2 cellular contexts compared by ENCODE assay signal in the genomic region with DNA sequence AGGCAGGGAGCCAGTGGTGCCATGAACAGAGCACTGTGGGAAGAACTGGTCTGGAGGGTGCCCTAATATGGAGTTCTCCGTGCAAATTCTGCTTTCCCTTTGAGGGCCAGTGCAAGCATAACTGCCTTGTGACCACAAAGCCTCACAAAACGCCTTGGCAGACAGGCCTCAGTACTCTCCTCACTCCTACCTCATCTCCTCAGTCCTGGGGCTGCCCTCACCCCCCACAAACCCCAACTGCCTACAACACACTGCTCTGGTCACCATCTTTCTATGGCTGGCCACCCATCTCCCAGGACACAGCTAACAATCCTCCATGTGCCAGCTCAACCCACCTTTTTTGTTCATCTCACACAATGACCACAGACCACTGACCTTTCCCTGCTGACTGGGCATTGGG.
TF ChIP-seq lines count a peak whose summit lies in the region.

No MANE protein-coding gene starts in this region.

TF ChIP-seq in K562, 482 proteins besides CTCF, POLR2A, EP300 and RAD21:
- no peak for TF ChIP-seq ZNF175 (CRISPR knock-in tag; IDR thresholded peaks at IDR 0.05; ENCODE audit: low read depth)
- TF ChIP-seq POLR2B (IDR thresholded peaks at IDR 0.05; ENCODE audit: low read depth, partially characterized antibody): peak; percentile 36
- TF ChIP-seq, protein P1, sequence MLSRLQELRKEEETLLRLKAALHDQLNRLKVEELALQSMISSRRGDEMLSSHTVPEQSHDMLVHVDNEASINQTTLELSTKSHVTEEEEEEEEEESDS (CRISPR knock-in tag; IDR thresholded peaks at IDR 0.05): no peak

TF ChIP-seq in WTC11, 78 proteins besides CTCF, POLR2A, EP300 and RAD21:
- TF ChIP-seq, protein P2, sequence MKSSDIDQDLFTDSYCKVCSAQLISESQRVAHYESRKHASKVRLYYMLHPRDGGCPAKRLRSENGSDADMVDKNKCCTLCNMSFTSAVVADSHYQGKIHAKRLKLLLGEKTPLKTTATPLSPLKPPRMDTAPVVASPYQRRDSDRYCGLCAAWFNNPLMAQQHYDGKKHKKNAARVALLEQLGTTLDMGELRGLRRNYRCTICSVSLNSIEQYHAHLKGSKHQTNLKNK (CRISPR knock-in tag; IDR thresholded peaks at IDR 0.05): no peak
- TF ChIP-seq, protein P3, sequence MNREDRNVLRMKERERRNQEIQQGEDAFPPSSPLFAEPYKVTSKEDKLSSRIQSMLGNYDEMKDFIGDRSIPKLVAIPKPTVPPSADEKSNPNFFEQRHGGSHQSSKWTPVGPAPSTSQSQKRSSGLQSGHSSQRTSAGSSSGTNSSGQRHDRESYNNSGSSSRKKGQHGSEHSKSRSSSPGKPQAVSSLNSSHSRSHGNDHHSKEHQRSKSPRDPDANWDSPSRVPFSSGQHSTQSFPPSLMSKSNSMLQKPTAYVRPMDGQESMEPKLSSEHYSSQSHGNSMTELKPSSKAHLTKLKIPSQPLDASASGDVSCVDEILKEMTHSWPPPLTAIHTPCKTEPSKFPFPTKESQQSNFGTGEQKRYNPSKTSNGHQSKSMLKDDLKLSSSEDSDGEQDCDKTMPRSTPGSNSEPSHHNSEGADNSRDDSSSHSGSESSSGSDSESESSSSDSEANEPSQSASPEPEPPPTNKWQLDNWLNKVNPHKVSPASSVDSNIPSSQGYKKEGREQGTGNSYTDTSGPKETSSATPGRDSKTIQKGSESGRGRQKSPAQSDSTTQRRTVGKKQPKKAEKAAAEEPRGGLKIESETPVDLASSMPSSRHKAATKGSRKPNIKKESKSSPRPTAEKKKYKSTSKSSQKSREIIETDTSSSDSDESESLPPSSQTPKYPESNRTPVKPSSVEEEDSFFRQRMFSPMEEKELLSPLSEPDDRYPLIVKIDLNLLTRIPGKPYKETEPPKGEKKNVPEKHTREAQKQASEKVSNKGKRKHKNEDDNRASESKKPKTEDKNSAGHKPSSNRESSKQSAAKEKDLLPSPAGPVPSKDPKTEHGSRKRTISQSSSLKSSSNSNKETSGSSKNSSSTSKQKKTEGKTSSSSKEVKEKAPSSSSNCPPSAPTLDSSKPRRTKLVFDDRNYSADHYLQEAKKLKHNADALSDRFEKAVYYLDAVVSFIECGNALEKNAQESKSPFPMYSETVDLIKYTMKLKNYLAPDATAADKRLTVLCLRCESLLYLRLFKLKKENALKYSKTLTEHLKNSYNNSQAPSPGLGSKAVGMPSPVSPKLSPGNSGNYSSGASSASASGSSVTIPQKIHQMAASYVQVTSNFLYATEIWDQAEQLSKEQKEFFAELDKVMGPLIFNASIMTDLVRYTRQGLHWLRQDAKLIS (CRISPR knock-in tag; IDR thresholded peaks at IDR 0.05; ENCODE audit: borderline replicate concordance): no peak
- TF ChIP-seq ETV6 (CRISPR knock-in tag; IDR thresholded peaks at IDR 0.05) (no peak), RELA (CRISPR knock-in tag; IDR thresholded peaks at IDR 0.05; ENCODE audit: borderline replicate concordance) (no peak), NFE2L1 (CRISPR knock-in tag; IDR thresholded peaks at IDR 0.05) (no peak), SP1 (CRISPR knock-in tag; conservative IDR thresholded peaks at IDR 0.05) (no peak), TP53 (CRISPR knock-in tag; IDR thresholded peaks at IDR 0.05) (no peak), NFATC4 (CRISPR knock-in tag; IDR thresholded peaks at IDR 0.05) (no peak), ZNF416 (CRISPR knock-in tag; IDR thresholded peaks at IDR 0.05) (no peak), ZNF423 (CRISPR knock-in tag; IDR thresholded peaks at IDR 0.05) (no peak), ZBTB21 (CRISPR knock-in tag; IDR thresholded peaks at IDR 0.05; ENCODE audit: borderline replicate concordance) (no peak)
- TF ChIP-seq, protein P4, sequence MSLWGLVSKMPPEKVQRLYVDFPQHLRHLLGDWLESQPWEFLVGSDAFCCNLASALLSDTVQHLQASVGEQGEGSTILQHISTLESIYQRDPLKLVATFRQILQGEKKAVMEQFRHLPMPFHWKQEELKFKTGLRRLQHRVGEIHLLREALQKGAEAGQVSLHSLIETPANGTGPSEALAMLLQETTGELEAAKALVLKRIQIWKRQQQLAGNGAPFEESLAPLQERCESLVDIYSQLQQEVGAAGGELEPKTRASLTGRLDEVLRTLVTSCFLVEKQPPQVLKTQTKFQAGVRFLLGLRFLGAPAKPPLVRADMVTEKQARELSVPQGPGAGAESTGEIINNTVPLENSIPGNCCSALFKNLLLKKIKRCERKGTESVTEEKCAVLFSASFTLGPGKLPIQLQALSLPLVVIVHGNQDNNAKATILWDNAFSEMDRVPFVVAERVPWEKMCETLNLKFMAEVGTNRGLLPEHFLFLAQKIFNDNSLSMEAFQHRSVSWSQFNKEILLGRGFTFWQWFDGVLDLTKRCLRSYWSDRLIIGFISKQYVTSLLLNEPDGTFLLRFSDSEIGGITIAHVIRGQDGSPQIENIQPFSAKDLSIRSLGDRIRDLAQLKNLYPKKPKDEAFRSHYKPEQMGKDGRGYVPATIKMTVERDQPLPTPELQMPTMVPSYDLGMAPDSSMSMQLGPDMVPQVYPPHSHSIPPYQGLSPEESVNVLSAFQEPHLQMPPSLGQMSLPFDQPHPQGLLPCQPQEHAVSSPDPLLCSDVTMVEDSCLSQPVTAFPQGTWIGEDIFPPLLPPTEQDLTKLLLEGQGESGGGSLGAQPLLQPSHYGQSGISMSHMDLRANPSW (CRISPR knock-in tag; conservative IDR thresholded peaks at IDR 0.05; ENCODE audit: low read depth): no peak
- TF ChIP-seq, protein P5, sequence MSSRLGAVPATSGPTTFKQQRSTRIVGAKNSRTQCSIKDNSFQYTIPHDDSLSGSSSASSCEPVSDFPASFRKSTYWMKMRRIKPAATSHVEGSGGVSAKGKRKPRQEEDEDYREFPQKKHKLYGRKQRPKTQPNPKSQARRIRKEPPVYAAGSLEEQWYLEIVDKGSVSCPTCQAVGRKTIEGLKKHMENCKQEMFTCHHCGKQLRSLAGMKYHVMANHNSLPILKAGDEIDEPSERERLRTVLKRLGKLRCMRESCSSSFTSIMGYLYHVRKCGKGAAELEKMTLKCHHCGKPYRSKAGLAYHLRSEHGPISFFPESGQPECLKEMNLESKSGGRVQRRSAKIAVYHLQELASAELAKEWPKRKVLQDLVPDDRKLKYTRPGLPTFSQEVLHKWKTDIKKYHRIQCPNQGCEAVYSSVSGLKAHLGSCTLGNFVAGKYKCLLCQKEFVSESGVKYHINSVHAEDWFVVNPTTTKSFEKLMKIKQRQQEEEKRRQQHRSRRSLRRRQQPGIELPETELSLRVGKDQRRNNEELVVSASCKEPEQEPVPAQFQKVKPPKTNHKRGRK (CRISPR knock-in tag; IDR thresholded peaks at IDR 0.05; ENCODE audit: borderline replicate concordance): no peak
- TF ChIP-seq, protein P6, sequence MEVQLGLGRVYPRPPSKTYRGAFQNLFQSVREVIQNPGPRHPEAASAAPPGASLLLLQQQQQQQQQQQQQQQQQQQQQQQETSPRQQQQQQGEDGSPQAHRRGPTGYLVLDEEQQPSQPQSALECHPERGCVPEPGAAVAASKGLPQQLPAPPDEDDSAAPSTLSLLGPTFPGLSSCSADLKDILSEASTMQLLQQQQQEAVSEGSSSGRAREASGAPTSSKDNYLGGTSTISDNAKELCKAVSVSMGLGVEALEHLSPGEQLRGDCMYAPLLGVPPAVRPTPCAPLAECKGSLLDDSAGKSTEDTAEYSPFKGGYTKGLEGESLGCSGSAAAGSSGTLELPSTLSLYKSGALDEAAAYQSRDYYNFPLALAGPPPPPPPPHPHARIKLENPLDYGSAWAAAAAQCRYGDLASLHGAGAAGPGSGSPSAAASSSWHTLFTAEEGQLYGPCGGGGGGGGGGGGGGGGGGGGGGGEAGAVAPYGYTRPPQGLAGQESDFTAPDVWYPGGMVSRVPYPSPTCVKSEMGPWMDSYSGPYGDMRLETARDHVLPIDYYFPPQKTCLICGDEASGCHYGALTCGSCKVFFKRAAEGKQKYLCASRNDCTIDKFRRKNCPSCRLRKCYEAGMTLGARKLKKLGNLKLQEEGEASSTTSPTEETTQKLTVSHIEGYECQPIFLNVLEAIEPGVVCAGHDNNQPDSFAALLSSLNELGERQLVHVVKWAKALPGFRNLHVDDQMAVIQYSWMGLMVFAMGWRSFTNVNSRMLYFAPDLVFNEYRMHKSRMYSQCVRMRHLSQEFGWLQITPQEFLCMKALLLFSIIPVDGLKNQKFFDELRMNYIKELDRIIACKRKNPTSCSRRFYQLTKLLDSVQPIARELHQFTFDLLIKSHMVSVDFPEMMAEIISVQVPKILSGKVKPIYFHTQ (CRISPR knock-in tag; IDR thresholded peaks at IDR 0.05): no peak
- TF ChIP-seq, protein P7, sequence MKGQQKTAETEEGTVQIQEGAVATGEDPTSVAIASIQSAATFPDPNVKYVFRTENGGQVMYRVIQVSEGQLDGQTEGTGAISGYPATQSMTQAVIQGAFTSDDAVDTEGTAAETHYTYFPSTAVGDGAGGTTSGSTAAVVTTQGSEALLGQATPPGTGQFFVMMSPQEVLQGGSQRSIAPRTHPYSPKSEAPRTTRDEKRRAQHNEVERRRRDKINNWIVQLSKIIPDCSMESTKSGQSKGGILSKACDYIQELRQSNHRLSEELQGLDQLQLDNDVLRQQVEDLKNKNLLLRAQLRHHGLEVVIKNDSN (CRISPR knock-in tag; IDR thresholded peaks at IDR 0.05): no peak
- TF ChIP-seq, protein P8, sequence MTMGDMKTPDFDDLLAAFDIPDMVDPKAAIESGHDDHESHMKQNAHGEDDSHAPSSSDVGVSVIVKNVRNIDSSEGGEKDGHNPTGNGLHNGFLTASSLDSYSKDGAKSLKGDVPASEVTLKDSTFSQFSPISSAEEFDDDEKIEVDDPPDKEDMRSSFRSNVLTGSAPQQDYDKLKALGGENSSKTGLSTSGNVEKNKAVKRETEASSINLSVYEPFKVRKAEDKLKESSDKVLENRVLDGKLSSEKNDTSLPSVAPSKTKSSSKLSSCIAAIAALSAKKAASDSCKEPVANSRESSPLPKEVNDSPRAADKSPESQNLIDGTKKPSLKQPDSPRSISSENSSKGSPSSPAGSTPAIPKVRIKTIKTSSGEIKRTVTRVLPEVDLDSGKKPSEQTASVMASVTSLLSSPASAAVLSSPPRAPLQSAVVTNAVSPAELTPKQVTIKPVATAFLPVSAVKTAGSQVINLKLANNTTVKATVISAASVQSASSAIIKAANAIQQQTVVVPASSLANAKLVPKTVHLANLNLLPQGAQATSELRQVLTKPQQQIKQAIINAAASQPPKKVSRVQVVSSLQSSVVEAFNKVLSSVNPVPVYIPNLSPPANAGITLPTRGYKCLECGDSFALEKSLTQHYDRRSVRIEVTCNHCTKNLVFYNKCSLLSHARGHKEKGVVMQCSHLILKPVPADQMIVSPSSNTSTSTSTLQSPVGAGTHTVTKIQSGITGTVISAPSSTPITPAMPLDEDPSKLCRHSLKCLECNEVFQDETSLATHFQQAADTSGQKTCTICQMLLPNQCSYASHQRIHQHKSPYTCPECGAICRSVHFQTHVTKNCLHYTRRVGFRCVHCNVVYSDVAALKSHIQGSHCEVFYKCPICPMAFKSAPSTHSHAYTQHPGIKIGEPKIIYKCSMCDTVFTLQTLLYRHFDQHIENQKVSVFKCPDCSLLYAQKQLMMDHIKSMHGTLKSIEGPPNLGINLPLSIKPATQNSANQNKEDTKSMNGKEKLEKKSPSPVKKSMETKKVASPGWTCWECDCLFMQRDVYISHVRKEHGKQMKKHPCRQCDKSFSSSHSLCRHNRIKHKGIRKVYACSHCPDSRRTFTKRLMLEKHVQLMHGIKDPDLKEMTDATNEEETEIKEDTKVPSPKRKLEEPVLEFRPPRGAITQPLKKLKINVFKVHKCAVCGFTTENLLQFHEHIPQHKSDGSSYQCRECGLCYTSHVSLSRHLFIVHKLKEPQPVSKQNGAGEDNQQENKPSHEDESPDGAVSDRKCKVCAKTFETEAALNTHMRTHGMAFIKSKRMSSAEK (CRISPR knock-in tag; IDR thresholded peaks at IDR 0.05; ENCODE audit: borderline replicate concordance): no peak
